In the genomic region with DNA sequence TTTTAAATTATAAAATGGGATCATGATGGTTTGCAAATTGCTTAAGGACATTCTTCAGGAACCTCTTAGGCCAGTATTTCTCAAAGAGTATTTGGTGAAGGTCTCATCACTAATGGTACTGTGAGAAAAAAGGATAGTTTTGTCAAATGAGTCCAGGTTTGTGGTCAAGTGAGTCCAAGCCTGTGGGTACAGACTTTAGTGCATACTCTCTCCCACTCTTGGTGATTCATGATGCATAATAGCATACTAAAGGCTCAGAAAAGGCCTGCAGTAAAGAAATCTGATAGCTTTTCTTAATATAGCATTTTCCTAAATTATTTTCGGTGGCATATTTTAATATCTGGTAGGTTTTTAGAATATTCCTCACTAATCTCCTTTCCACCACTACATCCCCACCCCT, we compare ENCODE assay signal across 16 cellular contexts. TPM values are rescaled to one million over a fixed set of nuclear protein-coding genes. Genes with fewer than 3 reads are reported as not detected.
DNase-seq lines count a peak whose midpoint lies in the region; ATAC-seq, FAIRE-seq and TF ChIP-seq lines count a peak whose summit lies in the region.
"Had no signal": no experiment of that assay in that cellular context is flagged by ENCODE, and none has a peak within 500 bp of the region (broad histone marks: within the 10 kb centered on the region; RNA-seq: fewer than 3 reads in every experiment).

No MANE protein-coding gene starts in this region.

- H2AFZ ChIP-seq in keratinocyte (ENCODE audit: control insufficient read depth, low read length): no peak overlapping the region

- no peaks in the 10 kb centered on the region for H3K9me3 Mint-ChIP-seq in activated T-cell treated with anti-CD3 and anti-CD28 coated beads, Interleukin-2, amount 50 U/mL, for 72 hours
- no peaks in the 10 kb centered on the region for H3K9me3 Mint-ChIP-seq in brain
- H3K9me3 Mint-ChIP-seq: activated T-helper 2 cell treated with anti-CD3 and anti-CD28 coated beads, Interferon-gamma antibody, Interleukin-2, Interleukin-4, amounts not matched to agents 10 μg/mL and 5 μg/mL and 100 μg/mL, durations not matched to agents 14 hours and 24 hours and 36 hours; central memory CD8-positive, alpha-beta T cell had no signal

- H3K4me1 ChIP-seq in keratinocyte (ENCODE audit: control insufficient read depth, extremely low read depth, insufficient read depth, low read length) (peaks cover 58% of the 10 kb centered on the region), uterus (peaks cover 15 to 21% of the 10 kb centered on the region in 2 donors), right lobe of liver (no peaks in the 10 kb centered on the region)

- H3K9me3 ChIP-seq in keratinocyte (ENCODE audit: control insufficient read depth, low read depth, low read length) (no peaks in the 10 kb centered on the region), uterus (no peaks in the 10 kb centered on the region), right lobe of liver (no peaks in the 10 kb centered on the region)
- H3K9me3 ChIP-seq: prostate gland, testis had no signal

- no peak for DNase-seq in activated T-cell treated with anti-CD3 and anti-CD28 coated beads, Interleukin-2, amount 50 U/mL, for 72 hours
- DNase-seq in activated T-cell treated with anti-CD3 and anti-CD28 coated beads, Interleukin-2, amount 50 U/mL, for 48 hours: no peak
- DNase-seq in keratinocyte (ENCODE audit: low read depth, low spot score) (no peak), uterus (no peak), GM19239 (ENCODE audit: insufficient read length, low spot score) (no peak), right lobe of liver (no peak), GM19238 (ENCODE audit: insufficient read length, low spot score) (no peak)
- DNase-seq: NCI-H524, SIG-M5, testis had no signal

- no peak overlapping the region for H3K4me3 Mint-ChIP-seq in activated T-cell treated with anti-CD3 and anti-CD28 coated beads, Interleukin-2, amount 50 U/mL, for 72 hours
- peak overlapping the region; percentile 17 to 43 (median 36) for H3K4me3 Mint-ChIP-seq in brain
- H3K4me3 Mint-ChIP-seq: central memory CD8-positive, alpha-beta T cell had no signal

- H4K20me1 ChIP-seq in keratinocyte (ENCODE audit: control insufficient read depth, extremely low read depth, insufficient read depth, low read length): no peaks in the 10 kb centered on the region

- no peaks in the 10 kb centered on the region for H3K9me1 ChIP-seq in keratinocyte (ENCODE audit: control insufficient read depth, extremely low read depth, insufficient read depth, low read length)

- H3K27me3 ChIP-seq in keratinocyte (ENCODE audit: control insufficient read depth, extremely low read depth, insufficient read depth, low read length) (no peaks in the 10 kb centered on the region), uterus (no peaks in the 10 kb centered on the region), right lobe of liver (no peaks in the 10 kb centered on the region)
- H3K27me3 ChIP-seq: testis had no signal

- dilution Hi-C loops in keratinocyte (cut with MboI; ENCODE audit: extremely low pct_ligation_motif_present, low sequenced_read_pairs): no loop called here

- H3K27ac Mint-ChIP-seq in activated T-cell treated with anti-CD3 and anti-CD28 coated beads, Interleukin-2, amount 50 U/mL, for 72 hours: no peak overlapping the region
- peak overlapping the region; percentile 57 to 92 (median 81) for H3K27ac Mint-ChIP-seq in brain
- H3K27ac Mint-ChIP-seq: activated T-helper 2 cell treated with anti-CD3 and anti-CD28 coated beads, Interferon-gamma antibody, Interleukin-2, Interleukin-4, amounts not matched to agents 10 μg/mL and 5 μg/mL and 100 μg/mL, durations not matched to agents 14 hours and 24 hours and 36 hours had no signal

- H3K27me3 Mint-ChIP-seq in activated T-cell treated with anti-CD3 and anti-CD28 coated beads, Interleukin-2, amount 50 U/mL, for 72 hours (ENCODE audit: low read depth): no peaks in the 10 kb centered on the region
- H3K27me3 Mint-ChIP-seq in brain: peaks cover 5% of the 10 kb centered on the region

- peak overlapping the region; percentile 90 for H3K27ac ChIP-seq in keratinocyte (ENCODE audit: control insufficient read depth, insufficient read depth, low read length)
- peak overlapping the region; percentile 67 to 77 for H3K27ac ChIP-seq in uterus
- H3K27ac ChIP-seq in right lobe of liver: no peak overlapping the region
- H3K27ac ChIP-seq: HL-60, testis had no signal

- H3K4me3 ChIP-seq in keratinocyte (ENCODE audit: control insufficient read depth in 2 of 3, extremely low read depth in 1 of 3, insufficient read depth in 2 of 3, low read depth in 1 of 3, low read length in 3 of 3) (no peak overlapping the region), uterus (no peak overlapping the region), right lobe of liver (no peak overlapping the region)
- H3K4me3 ChIP-seq: lung, prostate gland, testis had no signal

- 70% methylated on average over 1 of the region's 1 CpG for WGBS in right lobe of liver (ENCODE audit: insufficient coverage, low coverage, low lambda C conversion rate, missing lambda C conversion rate)

- intact Hi-C loops in uterus (cut with DNase I; ENCODE audit: low total_unique reads): no loop called here
- intact Hi-C loops in right lobe of liver (cut with DNase I): no loop called here

- H3K9ac ChIP-seq in keratinocyte (ENCODE audit: control insufficient read depth, extremely low read depth, insufficient read depth, low read length): peak overlapping the region; percentile 50

- peak; percentile 88 to 90 for ATAC-seq in activated T-cell treated with anti-CD3 and anti-CD28 coated beads, Interleukin-2, amount 50 U/mL, for 72 hours (replicated peaks in 1 of 2)
- ATAC-seq in right lobe of liver: no peak

- no peak for TF ChIP-seq POLR2A in uterus (IDR thresholded peaks at IDR 0.05)
- TF ChIP-seq POLR2A in right lobe of liver (IDR thresholded peaks at IDR 0.05): no peak

- TF ChIP-seq CTCF in brain (conservative IDR thresholded peaks at IDR 0.05) (no peak), keratinocyte (optimal IDR thresholded peaks at IDR 0.05 in 1 of 3, IDR thresholded peaks at IDR 0.05 in 1 of 3, conservative IDR thresholded peaks at IDR 0.05 in 1 of 3; ENCODE audit: extremely low read depth in 1 of 3, insufficient read depth in 2 of 3, low read length in 3 of 3) (no peak), uterus (IDR thresholded peaks at IDR 0.05) (no peak), right lobe of liver (IDR thresholded peaks at IDR 0.05) (no peak)

- H3K79me2 ChIP-seq in keratinocyte (ENCODE audit: control insufficient read depth, insufficient read depth, low read length): no peaks in the 10 kb centered on the region

- peaks cover 17% of the 10 kb centered on the region for H3K4me1 Mint-ChIP-seq in activated T-cell treated with anti-CD3 and anti-CD28 coated beads, Interleukin-2, amount 50 U/mL, for 72 hours (ENCODE audit: low read depth)
- H3K4me1 Mint-ChIP-seq in brain: peaks cover 93% of the 10 kb centered on the region
- H3K4me1 Mint-ChIP-seq: central memory CD8-positive, alpha-beta T cell had no signal

- peak overlapping the region; percentile 60 for H3K4me2 ChIP-seq in keratinocyte (ENCODE audit: control insufficient read depth, extremely low read depth, insufficient read depth, low read depth, low read length)

- FAIRE-seq in keratinocyte (lab: Jason Lieb, UNC): no peak
- no peak for FAIRE-seq in GM19239 (lab: Jason Lieb, UNC)

- H3K36me3 ChIP-seq in keratinocyte (ENCODE audit: control insufficient read depth in 2 of 2, extremely low read depth in 1 of 2, insufficient read depth in 2 of 2, low read length in 2 of 2) (no peaks in the 10 kb centered on the region), uterus (no peaks in the 10 kb centered on the region), right lobe of liver (no peaks in the 10 kb centered on the region)
- H3K36me3 ChIP-seq: prostate gland had no signal

- no peaks in the 10 kb centered on the region for H3K36me3 Mint-ChIP-seq in activated T-cell treated with anti-CD3 and anti-CD28 coated beads, Interleukin-2, amount 50 U/mL, for 72 hours (ENCODE audit: insufficient read depth in 2 of 2)
- H3K36me3 Mint-ChIP-seq in brain: peaks cover 5% of the 10 kb centered on the region

RNA-seq across cellular contexts. Expression of gene BOC, which starts 20.0 kb away (rescaled TPM):
- total RNA-seq in activated T-cell treated with anti-CD3 and anti-CD28 coated beads, Interleukin-2, amount 50 U/mL, for 72 hours: under 1 TPM; 0.19 to 0.31 TPM
- polyA plus RNA-seq in brain (ENCODE audit: insufficient read depth, low read depth, low replicate concordance): 23.3 TPM
- 9.3 to 11.3 TPM (median 11.2 TPM) in 3 replicates for polyA plus RNA-seq in keratinocyte
- 7.9 TPM for polyA plus RNA-seq in keratinocyte (2011; ENCODE audit: low read depth)
- 8.5 and 12.4 TPM in 2 replicates for polyA plus RNA-seq in keratinocyte (2011; cell fraction: cytosol; rRNA removed)
- polyA plus RNA-seq in keratinocyte (2011; cell fraction: nucleus; rRNA removed): 17.8 and 22.0 TPM in 2 replicates
- 5.5 and 8.0 TPM in 2 replicates for polyA plus RNA-seq in keratinocyte (2012; ENCODE audit: low replicate concordance)
- polyA minus RNA-seq in keratinocyte: 16.0 to 20.6 TPM (median 16.2 TPM) in 3 replicates
- 5.9 TPM for polyA minus RNA-seq in keratinocyte (2011; cell fraction: cytosol; rRNA and poly(A)+ RNA removed)
- polyA minus RNA-seq in keratinocyte (2011; cell fraction: nucleus; rRNA and poly(A)+ RNA removed): 16.7 and 20.6 TPM in 2 replicates
- 100 to 1,000 TPM; 103 to 169 (median 105) TPM for total RNA-seq in uterus
- total RNA-seq in right lobe of liver: under 1 TPM; 0.22 to 0.86 (median 0.49) TPM

Comparison
In these comparisons a context has a peak if more than half of its experiments do, and no peak if none do; other contexts are left out.
1. ATAC-seq: peak in activated T-cell treated with anti-CD3 and anti-CD28 coated beads, Interleukin-2, amount 50 U/mL, for 72 hours (2 of 2); none in right lobe of liver (0 of 4).
2. H3K4me3 Mint-ChIP-seq: peak in brain (5 of 5); none in activated T-cell treated with anti-CD3 and anti-CD28 coated beads, Interleukin-2, amount 50 U/mL, for 72 hours (0 of 2).
3. H3K27ac ChIP-seq: peak in keratinocyte (single experiment) and uterus (2 of 2); none in right lobe of liver (0 of 3).
4. RNA of gene BOC, which starts 20.0 kb away (total RNA-seq): 103 to 169 TPM in uterus; 0.22 to 0.86 TPM in right lobe of liver and 0.19 to 0.31 TPM in activated T-cell treated with anti-CD3 and anti-CD28 coated beads, Interleukin-2, amount 50 U/mL, for 72 hours; every median in the first group is over 10 times any median in the second.